ENCODE assay signal across 11 cellular contexts in the genomic region with DNA sequence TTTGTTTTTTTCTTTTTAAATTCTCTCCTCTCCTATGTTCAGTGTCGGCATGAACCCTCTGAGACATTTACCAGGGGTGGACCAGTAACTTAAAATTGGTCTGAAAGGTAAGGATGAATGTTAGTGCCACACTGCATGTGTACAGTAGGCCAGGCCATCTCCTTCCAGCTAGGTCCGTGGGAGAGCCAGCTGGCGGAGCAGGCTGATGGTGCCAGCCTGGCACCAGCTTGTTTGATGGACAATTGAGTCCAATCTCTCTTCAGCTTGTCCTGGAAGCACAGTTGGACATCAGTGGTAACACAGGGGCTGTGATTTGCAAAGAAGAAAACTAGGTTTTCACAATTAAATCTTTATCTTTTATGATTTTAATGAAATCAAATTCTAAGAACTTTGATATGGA.
A peak's percentile ranks its signal among the peaks of the same experiment; 100 is the strongest.
DNase-seq lines count a peak whose midpoint lies in the region; ATAC-seq and TF ChIP-seq lines count a peak whose summit lies in the region.
"Had no signal": no experiment of that assay in that cellular context is flagged by ENCODE, and none has a peak within 500 bp of the region (broad histone marks: within the 10 kb centered on the region; RNA-seq: fewer than 3 reads in every experiment).

No MANE protein-coding gene starts in this region.

- no peak overlapping the region for H2BK120ac ChIP-seq in mesenchymal stem cell (ENCODE audit: low read depth, low read length)

- no peak overlapping the region for H2BK15ac ChIP-seq in mesenchymal stem cell (ENCODE audit: low read depth, poor library complexity, severe bottlenecking)

- peaks cover 1% of the 10 kb centered on the region for H3K4me1 ChIP-seq in mesenchymal stem cell (ENCODE audit: control insufficient read depth, insufficient read depth, low read depth, low read length)
- no peaks in the 10 kb centered on the region for H3K4me1 ChIP-seq in uterus

- H3K36me3 Mint-ChIP-seq in activated naive CD4-positive, alpha-beta T cell treated with anti-CD3 and anti-CD28 coated beads, Interleukin-2, amount 50 U/mL, for 24 hours = peaks cover 6% of the 10 kb centered on the region
- H3K36me3 Mint-ChIP-seq in activated naive CD8-positive, alpha-beta T cell treated with anti-CD3 and anti-CD28 coated beads, Interleukin-2, amount 50 U/mL, for 24 hours (ENCODE audit: low read depth) = no peaks in the 10 kb centered on the region

- H2AFZ ChIP-seq in mesenchymal stem cell (ENCODE audit: low read depth, low read length) = no peak overlapping the region

- ATAC-seq in activated naive CD8-positive, alpha-beta T cell treated with anti-CD3 and anti-CD28 coated beads, Interleukin-2, amount 50 U/mL, for 24 hours = peak; percentile 8
- ATAC-seq in HG02588 (IDR thresholded peaks at IDR 0.05; ENCODE audit: unreplicated experiment) (no peak), GM21390 (IDR thresholded peaks at IDR 0.05; ENCODE audit: unreplicated experiment) (no peak)

- H3K14ac ChIP-seq in mesenchymal stem cell (ENCODE audit: low read length in 2 of 2) = no peak overlapping the region

- no peak for DNase-seq in activated naive CD4-positive, alpha-beta T cell treated with Interleukin-2 at 50 U/mL for 16 hours
- no peak for DNase-seq in activated naive CD8-positive, alpha-beta T cell treated with anti-CD3 and anti-CD28 coated beads, Interleukin-2, amount 50 U/mL, for 24 hours
- DNase-seq in mesenchymal stem cell (no peak), uterus (no peak), AML-193 (lab: John Stamatoyannopoulos, UW) (no peak)
- DNase-seq: NCI-H1105 had no signal

- no peaks in the 10 kb centered on the region for H3K9me3 Mint-ChIP-seq in activated naive CD4-positive, alpha-beta T cell treated with anti-CD3 and anti-CD28 coated beads, Interleukin-2, amount 50 U/mL, for 24 hours
- H3K9me3 Mint-ChIP-seq in activated naive CD8-positive, alpha-beta T cell treated with anti-CD3 and anti-CD28 coated beads, Interleukin-2, amount 50 U/mL, for 24 hours = no peaks in the 10 kb centered on the region

- H3K36me3 ChIP-seq in mesenchymal stem cell (ENCODE audit: control insufficient read depth in 1 of 2, insufficient read depth in 2 of 2, low read depth in 1 of 2, low read length in 2 of 2) = peaks cover 0 to 5% of the 10 kb centered on the region in 2 experiments
- H3K36me3 ChIP-seq in uterus = no peaks in the 10 kb centered on the region
- H3K36me3 ChIP-seq: thyroid gland had no signal

- no peaks in the 10 kb centered on the region for H3K27me3 ChIP-seq in mesenchymal stem cell (ENCODE audit: control insufficient read depth in 1 of 2, insufficient read depth in 1 of 2, low read length in 2 of 2)
- no peaks in the 10 kb centered on the region for H3K27me3 ChIP-seq in uterus
- H3K27me3 ChIP-seq: neutrophil, thyroid gland had no signal

- peak overlapping the region; percentile 85 for H3K9ac ChIP-seq in mesenchymal stem cell (ENCODE audit: low read length)

- H3K4ac ChIP-seq in mesenchymal stem cell (ENCODE audit: low read depth in 1 of 2, low read length in 2 of 2) = no peak overlapping the region

- no peak overlapping the region for H2AK5ac ChIP-seq in mesenchymal stem cell (ENCODE audit: low read length, severe bottlenecking)

- H3K23ac ChIP-seq in mesenchymal stem cell (ENCODE audit: low read length in 2 of 2) = no peak overlapping the region

- H3K9me3 ChIP-seq in mesenchymal stem cell (ENCODE audit: control insufficient read depth, low read length) (no peaks in the 10 kb centered on the region), uterus (no peaks in the 10 kb centered on the region)
- H3K9me3 ChIP-seq: neutrophil, thyroid gland had no signal

- H3K27ac ChIP-seq in mesenchymal stem cell (ENCODE audit: low read length, poor library complexity, severe bottlenecking) (no peak overlapping the region), uterus (peak overlapping the region; percentile 43 to 74)
- H3K27ac ChIP-seq: neutrophil, thyroid gland had no signal

- 94% methylated on average over 3 of the region's 3 CpGs for WGBS in mesenchymal stem cell

- H3K18ac ChIP-seq in mesenchymal stem cell (ENCODE audit: low read depth in 1 of 2, low read length in 2 of 2) = no peak overlapping the region

- H4K91ac ChIP-seq in mesenchymal stem cell (ENCODE audit: low read length) = no peak overlapping the region

- H3K79me1 ChIP-seq in mesenchymal stem cell (replicated peaks; ENCODE audit: low read length, poor library complexity, severe bottlenecking) = no peaks in the 10 kb centered on the region

- H3K27me3 Mint-ChIP-seq in activated naive CD4-positive, alpha-beta T cell treated with anti-CD3 and anti-CD28 coated beads, Interleukin-2, amount 50 U/mL, for 24 hours = no peaks in the 10 kb centered on the region
- H3K27me3 Mint-ChIP-seq in activated naive CD8-positive, alpha-beta T cell treated with anti-CD3 and anti-CD28 coated beads, Interleukin-2, amount 50 U/mL, for 24 hours = no peaks in the 10 kb centered on the region

- H3K4me3 ChIP-seq in mesenchymal stem cell (ENCODE audit: insufficient read depth in 1 of 2, low read depth in 1 of 2, low read length in 2 of 2) = peak overlapping the region in 1 of 2 experiments; percentile 77
- H3K4me3 ChIP-seq in uterus = peak overlapping the region in 1 of 2 donors; percentile 35

- H2BK5ac ChIP-seq in mesenchymal stem cell (ENCODE audit: low read depth, low read length, poor library complexity, severe bottlenecking) = no peak overlapping the region

- H4K8ac ChIP-seq in mesenchymal stem cell (ENCODE audit: low read length) = no peak overlapping the region

- H3K4me2 ChIP-seq in mesenchymal stem cell (ENCODE audit: low read length, poor library complexity, severe bottlenecking) = no peak overlapping the region

- TF ChIP-seq CTCF in uterus (IDR thresholded peaks at IDR 0.05) = no peak

- TF ChIP-seq POLR2A in uterus (IDR thresholded peaks at IDR 0.05) = no peak

- peaks cover 20% of the 10 kb centered on the region for H3K4me1 Mint-ChIP-seq in activated naive CD4-positive, alpha-beta T cell treated with anti-CD3 and anti-CD28 coated beads, Interleukin-2, amount 50 U/mL, for 24 hours
- peaks cover 22% of the 10 kb centered on the region for H3K4me1 Mint-ChIP-seq in activated naive CD8-positive, alpha-beta T cell treated with anti-CD3 and anti-CD28 coated beads, Interleukin-2, amount 50 U/mL, for 24 hours

- peak overlapping the region; percentile 59 for H3K27ac Mint-ChIP-seq in activated naive CD4-positive, alpha-beta T cell treated with anti-CD3 and anti-CD28 coated beads, Interleukin-2, amount 50 U/mL, for 24 hours
- peak overlapping the region; percentile 78 for H3K27ac Mint-ChIP-seq in activated naive CD8-positive, alpha-beta T cell treated with anti-CD3 and anti-CD28 coated beads, Interleukin-2, amount 50 U/mL, for 24 hours

- no peak overlapping the region for H2BK12ac ChIP-seq in mesenchymal stem cell (ENCODE audit: low read length in 2 of 2)

- H3K4me3 Mint-ChIP-seq in activated naive CD4-positive, alpha-beta T cell treated with anti-CD3 and anti-CD28 coated beads, Interleukin-2, amount 50 U/mL, for 24 hours = peak overlapping the region; percentile 87
- peak overlapping the region; percentile 84 for H3K4me3 Mint-ChIP-seq in activated naive CD8-positive, alpha-beta T cell treated with anti-CD3 and anti-CD28 coated beads, Interleukin-2, amount 50 U/mL, for 24 hours

- intact Hi-C loops in uterus (cut with DNase I; ENCODE audit: low total_unique reads) = no loop called here
